In genomic region chr17:8119575-8120519, GRCh38 we compare ENCODE assay signal across 8 cellular contexts. TPM values are rescaled to one million over a fixed set of nuclear protein-coding genes. Genes with fewer than 3 reads are reported as not detected.
DNase-seq lines count a peak whose midpoint lies in the region; ATAC-seq and TF ChIP-seq lines count a peak whose summit lies in the region.

No MANE protein-coding gene starts in this region.

- ATAC-seq in GM19372 (IDR thresholded peaks at IDR 0.05; ENCODE audit: low read depth, unreplicated experiment): peak; percentile 35

- H3K4me1 Mint-ChIP-seq in activated T-helper 2 cell treated with anti-CD3 and anti-CD28 coated beads, Interferon-gamma antibody, Interleukin-2, Interleukin-4, amounts not matched to agents 10 μg/mL and 5 μg/mL and 100 μg/mL, durations not matched to agents 14 hours and 24 hours and 36 hours (ENCODE audit: low read depth): peaks cover 50% of the 10 kb centered on the region
- H3K4me1 Mint-ChIP-seq in neural progenitor cell: peaks cover 42% of the 10 kb centered on the region

- H3K27me3 ChIP-seq in Karpas-422 (ENCODE audit: low read length) (no peaks in the 10 kb centered on the region), neural progenitor cell (peaks cover 69% of the 10 kb centered on the region), stomach smooth muscle (ENCODE audit: control insufficient read depth in 1 of 2, insufficient read depth in 2 of 2, low read length in 2 of 2) (peaks cover 64 to 68% of the 10 kb centered on the region in 2 donors)

- H3K4me3 Mint-ChIP-seq in activated T-helper 2 cell treated with anti-CD3 and anti-CD28 coated beads, Interferon-gamma antibody, Interleukin-2, Interleukin-4, amounts not matched to agents 10 μg/mL and 5 μg/mL and 100 μg/mL, durations not matched to agents 14 hours and 24 hours and 36 hours (ENCODE audit: low read depth): peak overlapping the region; percentile 87
- peak overlapping the region; percentile 91 for H3K4me3 Mint-ChIP-seq in neural progenitor cell

- peak overlapping the region; percentile 92 for H3K4me3 ChIP-seq in Karpas-422 (ENCODE audit: low read length)
- H3K4me3 ChIP-seq in neural progenitor cell: peak overlapping the region; percentile 75
- peak overlapping the region; percentile 13 to 83 for H3K4me3 ChIP-seq in stomach smooth muscle (ENCODE audit: low read length in 2 of 2)

- H3K27ac ChIP-seq in Karpas-422 (ENCODE audit: low read length) (peak overlapping the region; percentile 78), neural progenitor cell (no peak overlapping the region), stomach smooth muscle (ENCODE audit: low read length) (no peak overlapping the region)

- peaks cover 61% of the 10 kb centered on the region for H3F3A ChIP-seq in neural progenitor cell (ENCODE audit: low read depth)

- peaks cover 63% of the 10 kb centered on the region for H3K4me1 ChIP-seq in Karpas-422 (ENCODE audit: low read length)
- peaks cover 6% of the 10 kb centered on the region for H3K4me1 ChIP-seq in neural progenitor cell
- peaks cover 62% of the 10 kb centered on the region for H3K4me1 ChIP-seq in stomach smooth muscle (ENCODE audit: control insufficient read depth, insufficient read depth, low read length)

- peak overlapping the region; percentile 100 for H3K4me2 ChIP-seq in Karpas-422 (ENCODE audit: low read depth, low read length, poor library complexity, severe bottlenecking)
- peak overlapping the region; percentile 90 for H3K4me2 ChIP-seq in neural progenitor cell

- no peaks in the 10 kb centered on the region for H3K36me3 ChIP-seq in Karpas-422 (ENCODE audit: insufficient read depth, low read length)
- H3K36me3 ChIP-seq in neural progenitor cell: no peaks in the 10 kb centered on the region
- H3K36me3 ChIP-seq in stomach smooth muscle (ENCODE audit: control insufficient read depth in 2 of 2, insufficient read depth in 2 of 2, low read length in 2 of 2): no peaks in the 10 kb centered on the region

- DNase-seq in AML-193 (lab: John Stamatoyannopoulos, UW): peak; percentile 28 to 44
- peak; percentile 96 for DNase-seq in Karpas-422
- DNase-seq in RKO (ENCODE audit: low spot score): peak; percentile 93
- DNase-seq in activated T-helper 2 cell treated with anti-CD3 and anti-CD28 coated beads, Interferon-gamma antibody, Interleukin-2, Interleukin-4, amounts not matched to agents 10 μg/mL and 5 μg/mL and 100 μg/mL, durations not matched to agents 14 hours and 24 hours and 36 hours (ENCODE audit: low spot score): peak; percentile 83
- DNase-seq in fibroblast of the conjunctiva (ENCODE audit: low read depth): peak; percentile 91
- peak; percentile 92 for DNase-seq in neural progenitor cell (ENCODE audit: low spot score)

- peak overlapping the region; percentile 74 for H3K9ac ChIP-seq in Karpas-422 (ENCODE audit: low read length)
- no peak overlapping the region for H3K9ac ChIP-seq in neural progenitor cell
- peak overlapping the region in 1 of 2 donors; percentile 29 for H3K9ac ChIP-seq in stomach smooth muscle (ENCODE audit: low read length in 2 of 2)

- 0 out of 2 replicates have a peak overlapping the region, but pooled peaks have one; percentile 34 for H2AFZ ChIP-seq in Karpas-422 (ENCODE audit: low read length)
- peak overlapping the region; percentile 31 for H2AFZ ChIP-seq in neural progenitor cell (replicated peaks)

- H3K27ac Mint-ChIP-seq in activated T-helper 2 cell treated with anti-CD3 and anti-CD28 coated beads, Interferon-gamma antibody, Interleukin-2, Interleukin-4, amounts not matched to agents 10 μg/mL and 5 μg/mL and 100 μg/mL, durations not matched to agents 14 hours and 24 hours and 36 hours: peak overlapping the region; percentile 88
- H3K27ac Mint-ChIP-seq in neural progenitor cell: peak overlapping the region; percentile 94

- no peak for TF ChIP-seq CTCF in neural progenitor cell (IDR thresholded peaks at IDR 0.05)

- H3K79me2 ChIP-seq in Karpas-422 (ENCODE audit: low read length) (no peaks in the 10 kb centered on the region), neural progenitor cell (ENCODE audit: low read depth) (no peaks in the 10 kb centered on the region)

- no peaks in the 10 kb centered on the region for H3K36me3 Mint-ChIP-seq in activated T-helper 2 cell treated with anti-CD3 and anti-CD28 coated beads, Interferon-gamma antibody, Interleukin-2, Interleukin-4, amounts not matched to agents 10 μg/mL and 5 μg/mL and 100 μg/mL, durations not matched to agents 14 hours and 24 hours and 36 hours (ENCODE audit: low read depth)
- peaks cover 5% of the 10 kb centered on the region for H3K36me3 Mint-ChIP-seq in neural progenitor cell

- peaks cover 51% of the 10 kb centered on the region for H3K27me3 Mint-ChIP-seq in activated T-helper 2 cell treated with anti-CD3 and anti-CD28 coated beads, Interferon-gamma antibody, Interleukin-2, Interleukin-4, amounts not matched to agents 10 μg/mL and 5 μg/mL and 100 μg/mL, durations not matched to agents 14 hours and 24 hours and 36 hours (ENCODE audit: low read depth)
- H3K27me3 Mint-ChIP-seq in neural progenitor cell (ENCODE audit: insufficient read depth, low read depth): peaks cover 79% of the 10 kb centered on the region

- H3K9me3 Mint-ChIP-seq in activated T-helper 2 cell treated with anti-CD3 and anti-CD28 coated beads, Interferon-gamma antibody, Interleukin-2, Interleukin-4, amounts not matched to agents 10 μg/mL and 5 μg/mL and 100 μg/mL, durations not matched to agents 14 hours and 24 hours and 36 hours: no peaks in the 10 kb centered on the region
- H3K9me3 Mint-ChIP-seq in neural progenitor cell: peaks cover 19% of the 10 kb centered on the region

- H3K9me3 ChIP-seq in Karpas-422 (ENCODE audit: low read length) (no peaks in the 10 kb centered on the region), neural progenitor cell (ENCODE audit: low read depth) (no peaks in the 10 kb centered on the region), stomach smooth muscle (ENCODE audit: control insufficient read depth in 2 of 2, low read length in 2 of 2) (no peaks in the 10 kb centered on the region)

- no peaks in the 10 kb centered on the region for H3K9me2 ChIP-seq in Karpas-422 (replicated peaks; ENCODE audit: insufficient read depth, low read length)

- intact Hi-C loops in activated T-helper 2 cell treated with anti-CD3 and anti-CD28 coated beads, Interferon-gamma antibody, Interleukin-2, Interleukin-4, amounts not matched to agents 10 μg/mL and 5 μg/mL and 100 μg/mL, durations not matched to agents 14 hours and 24 hours and 36 hours (cut with micrococcal nuclease): loop anchor here (1.0 to 10.0 kb wide), 11 partner anchors 19 to 278 kb away; partner anchors contain the start of genes CHD3, PFAS, RPL26 and SLC25A35

- H4K20me1 ChIP-seq in Karpas-422 (ENCODE audit: insufficient read depth, low read depth, low read length): no peaks in the 10 kb centered on the region
- peaks cover 17% of the 10 kb centered on the region for H4K20me1 ChIP-seq in neural progenitor cell (ENCODE audit: low read depth)

RNA-seq across cellular contexts. Expression of gene ALOXE3, which starts 1.5 kb away (rescaled TPM):
- total RNA-seq in Karpas-422 (2014; rRNA removed; shearing (Covaris generic); ENCODE audit: low replicate concordance): 0.18 TPM in 1 of 2 replicates, not detected in the other
- not detected in 2 replicates for total RNA-seq in activated T-helper 2 cell treated with anti-CD3 and anti-CD28 coated beads, Interferon-gamma antibody, Interleukin-2, Interleukin-4, amounts not matched to agents 10 μg/mL and 5 μg/mL and 100 μg/mL, durations not matched to agents 14 hours and 24 hours and 36 hours
- not detected in 2 replicates for total RNA-seq in neural progenitor cell (ENCODE audit: low replicate concordance)

RNA-seq across cellular contexts. Expression of gene HES7, which starts 4.1 kb away (rescaled TPM):
- total RNA-seq in Karpas-422 (2014; rRNA removed; shearing (Covaris generic); ENCODE audit: low replicate concordance): 0.37 and 2.1 TPM in 2 replicates
- total RNA-seq in activated T-helper 2 cell treated with anti-CD3 and anti-CD28 coated beads, Interferon-gamma antibody, Interleukin-2, Interleukin-4, amounts not matched to agents 10 μg/mL and 5 μg/mL and 100 μg/mL, durations not matched to agents 14 hours and 24 hours and 36 hours: 2.4 and 3.1 TPM in 2 replicates
- total RNA-seq in neural progenitor cell (ENCODE audit: low replicate concordance): 2.0 TPM in 1 of 2 replicates, not detected in the other

RNA-seq across cellular contexts. Expression of gene ALOX12B, which starts 32.3 kb away (rescaled TPM):
- 0.22 and 1.5 TPM in 2 replicates for total RNA-seq in Karpas-422 (2014; rRNA removed; shearing (Covaris generic); ENCODE audit: low replicate concordance)
- total RNA-seq in activated T-helper 2 cell treated with anti-CD3 and anti-CD28 coated beads, Interferon-gamma antibody, Interleukin-2, Interleukin-4, amounts not matched to agents 10 μg/mL and 5 μg/mL and 100 μg/mL, durations not matched to agents 14 hours and 24 hours and 36 hours: 0.87 and 1.4 TPM in 2 replicates
- total RNA-seq in neural progenitor cell (ENCODE audit: low replicate concordance): 0.28 TPM in 1 of 2 replicates, not detected in the other

RNA-seq across cellular contexts. Expression of gene PER1, which starts 32.4 kb away (rescaled TPM):
- 12.7 and 24.0 TPM in 2 replicates for total RNA-seq in Karpas-422 (2014; rRNA removed; shearing (Covaris generic); ENCODE audit: low replicate concordance)
- 41.8 and 43.2 TPM in 2 replicates for total RNA-seq in activated T-helper 2 cell treated with anti-CD3 and anti-CD28 coated beads, Interferon-gamma antibody, Interleukin-2, Interleukin-4, amounts not matched to agents 10 μg/mL and 5 μg/mL and 100 μg/mL, durations not matched to agents 14 hours and 24 hours and 36 hours
- 3.2 and 11.4 TPM in 2 replicates for total RNA-seq in neural progenitor cell (ENCODE audit: low replicate concordance)

RNA-seq across cellular contexts. Expression of gene VAMP2, which starts 42.9 kb away (rescaled TPM):
- 24.5 and 47.7 TPM in 2 replicates for total RNA-seq in Karpas-422 (2014; rRNA removed; shearing (Covaris generic); ENCODE audit: low replicate concordance)
- total RNA-seq in activated T-helper 2 cell treated with anti-CD3 and anti-CD28 coated beads, Interferon-gamma antibody, Interleukin-2, Interleukin-4, amounts not matched to agents 10 μg/mL and 5 μg/mL and 100 μg/mL, durations not matched to agents 14 hours and 24 hours and 36 hours: 44.6 and 44.7 TPM in 2 replicates
- total RNA-seq in neural progenitor cell (ENCODE audit: low replicate concordance): 9.4 and 11.7 TPM in 2 replicates

Comparison
In these comparisons a context has a peak if more than half of its experiments do, and no peak if none do; other contexts are left out.
1. DNase-seq: peak in every context shown above with its lines; median percentile 96 in Karpas-422; 93 in RKO; 92 in neural progenitor cell; 91 in fibroblast of the conjunctiva; 83 in activated T-helper 2 cell treated with anti-CD3 and anti-CD28 coated beads, Interferon-gamma antibody, Interleukin-2, Interleukin-4, amounts not matched to agents 10 μg/mL and 5 μg/mL and 100 μg/mL, durations not matched to agents 14 hours and 24 hours and 36 hours; 36 in AML-193.